In the genomic region with DNA sequence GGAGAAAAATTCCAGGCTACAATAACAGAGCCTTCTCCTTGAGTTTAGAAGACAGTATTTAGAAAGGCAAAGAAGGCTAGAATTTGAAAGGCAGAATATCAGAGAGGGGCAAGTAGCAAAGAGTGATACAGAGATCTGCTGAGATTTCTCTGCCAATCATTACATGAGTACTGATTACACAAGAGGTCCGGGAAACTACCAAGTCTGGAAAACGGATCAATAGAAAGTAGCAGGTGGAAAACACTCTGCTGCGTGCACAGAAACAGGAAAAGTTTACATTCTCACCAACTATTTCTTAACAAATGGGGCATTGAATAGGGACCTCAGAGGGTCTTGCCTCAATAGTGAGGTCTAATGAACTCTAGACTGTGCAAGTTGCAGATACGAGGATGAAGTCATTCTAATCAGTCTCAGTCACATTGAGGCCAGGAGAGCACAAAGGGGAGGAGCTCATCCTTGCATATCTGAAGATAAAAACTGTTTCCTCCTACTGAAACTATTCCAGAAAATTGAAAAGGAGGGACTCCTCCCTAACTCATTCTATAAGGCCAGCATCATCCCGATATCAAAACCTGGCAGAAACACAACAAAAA, we compare ENCODE assay signal across 25 cellular contexts.
DNase-seq lines count a peak whose midpoint lies in the region; ATAC-seq, FAIRE-seq and TF ChIP-seq lines count a peak whose summit lies in the region.
"Had no signal": no experiment of that assay in that cellular context is flagged by ENCODE, and none has a peak within 500 bp of the region (broad histone marks: within the 10 kb centered on the region; RNA-seq: fewer than 3 reads in every experiment).

No MANE protein-coding gene starts in this region.

- H3K36me3 ChIP-seq in body of pancreas (replicated peaks in 1 of 2; ENCODE audit: insufficient read depth in 1 of 2, low read depth in 2 of 2) (no peaks in the 10 kb centered on the region), right lobe of liver (no peaks in the 10 kb centered on the region)
- H3K36me3 ChIP-seq: BE2C; BLaER1 treated with 17β-estradiol and CSF1 and Interleukin-3, amounts not matched to agents 10 nM and 100 nM had no signal

- peaks cover 25% of the 10 kb centered on the region for H3K4me1 Mint-ChIP-seq in progenitor cell of endocrine pancreas (ENCODE audit: low read depth)

- H3K4me1 ChIP-seq in body of pancreas (peaks cover 5% of the 10 kb centered on the region), right lobe of liver (peaks cover 0 to 15% (median 2%) of the 10 kb centered on the region in 4 donors)
- H3K4me1 ChIP-seq: A549; BE2C; BLaER1 treated with 17β-estradiol and CSF1 and Interleukin-3, amounts not matched to agents 10 nM and 100 nM had no signal

- H3K27me3 ChIP-seq in body of pancreas (no peaks in the 10 kb centered on the region), right lobe of liver (no peaks in the 10 kb centered on the region)
- H3K27me3 ChIP-seq: BE2C; BLaER1 treated with 17β-estradiol and CSF1 and Interleukin-3, amounts not matched to agents 10 nM and 100 nM had no signal

- peak overlapping the region; percentile 15 for H3K4me3 Mint-ChIP-seq in progenitor cell of endocrine pancreas (ENCODE audit: low read depth)
- H3K4me3 Mint-ChIP-seq: CD4-positive, alpha-beta memory T cell; H9 had no signal

- H3K9me3 Mint-ChIP-seq in progenitor cell of endocrine pancreas (ENCODE audit: low read depth): peaks cover 11% of the 10 kb centered on the region

- FAIRE-seq in H54 (lab: Jason Lieb, UNC): peak; percentile 11
- FAIRE-seq: A549, GM12878, GM19239, H1 had no signal

- TF ChIP-seq CTCF in body of pancreas (IDR thresholded peaks at IDR 0.05) (no peak), right lobe of liver (IDR thresholded peaks at IDR 0.05) (no peak), progenitor cell of endocrine pancreas (IDR thresholded peaks at IDR 0.05; ENCODE audit: unreplicated experiment) (no peak)

- no peaks in the 10 kb centered on the region for H3K27me3 Mint-ChIP-seq in progenitor cell of endocrine pancreas
- H3K27me3 Mint-ChIP-seq: CD4-positive, alpha-beta memory T cell had no signal

- H3K36me3 Mint-ChIP-seq in progenitor cell of endocrine pancreas (ENCODE audit: insufficient read depth): no peaks in the 10 kb centered on the region
- H3K36me3 Mint-ChIP-seq: CD4-positive, alpha-beta memory T cell had no signal

- peak overlapping the region; percentile 76 for H3K27ac Mint-ChIP-seq in progenitor cell of endocrine pancreas
- H3K27ac Mint-ChIP-seq: CD4-positive, alpha-beta memory T cell; H9 had no signal

- 12 to 20% methylated on average over 5 of the region's 5 CpGs for WGBS in body of pancreas, 2 donors
- WGBS in right lobe of liver (ENCODE audit: insufficient coverage, low coverage, low lambda C conversion rate, missing lambda C conversion rate): 22% methylated on average over 5 of the region's 5 CpGs

- peak; percentile 45 for ATAC-seq in body of pancreas
- ATAC-seq in right lobe of liver: peak; percentile 89 to 99 (median 95)
- ATAC-seq: A549, GM12878, HCT116 had no signal

- H3K27ac ChIP-seq in body of pancreas (no peak overlapping the region), right lobe of liver (peak overlapping the region in 2 of 3 donors; percentile 66 to 70)
- H3K27ac ChIP-seq: A549; BLaER1 treated with 17β-estradiol and CSF1 and Interleukin-3, amounts not matched to agents 10 nM and 100 nM; GM23248 had no signal

- no peak overlapping the region for H3K4me3 ChIP-seq in body of pancreas
- no peak overlapping the region for H3K4me3 ChIP-seq in right lobe of liver
- H3K4me3 ChIP-seq: A549; BLaER1 treated with 17β-estradiol and CSF1 and Interleukin-3, amounts not matched to agents 10 nM and 100 nM; GM12878; GM23248 had no signal

- intact Hi-C loops in body of pancreas (cut with DNase I) (no loop called here), right lobe of liver (cut with DNase I) (no loop called here)

- TF ChIP-seq POLR2A in H54 (IDR thresholded peaks at IDR 0.05; ENCODE audit: low read depth, low read length) (no peak), body of pancreas (IDR thresholded peaks at IDR 0.05) (no peak), right lobe of liver (IDR thresholded peaks at IDR 0.05) (no peak)

- H3K9me3 ChIP-seq in body of pancreas (no peaks in the 10 kb centered on the region), right lobe of liver (no peaks in the 10 kb centered on the region)
- H3K9me3 ChIP-seq: A549; BE2C; BLaER1 treated with 17β-estradiol and CSF1 and Interleukin-3, amounts not matched to agents 10 nM and 100 nM had no signal

- DNase-seq in H54 (ENCODE audit: insufficient read length, low spot score) (no peak), body of pancreas (no peak), right lobe of liver (no peak), progenitor cell of endocrine pancreas (ENCODE audit: low spot score, unreplicated experiment) (no peak), NCI-H187 treated with DMSO at 0.1 percent for 48 hours (lab: John Stamatoyannopoulos, UW) (no peak), DMS153 (lab: John Stamatoyannopoulos, UW) (no peak), DMS153 treated with DMSO at 0.1 percent for 48 hours (lab: John Stamatoyannopoulos, UW; ENCODE audit: unreplicated experiment) (no peak)
- DNase-seq: 8988T; ACHN; AML-193; BE2C; Calu3; CD4-positive, alpha-beta memory T cell; COR-L47; DMS79; EL; GDM1; GM23248; H9 had no signal

Comparison
In these comparisons a context has a peak if more than half of its experiments do, and no peak if none do; other contexts are left out.
1. H3K27ac ChIP-seq: peak in right lobe of liver (2 of 3); none in body of pancreas (0 of 4).